In genomic region chr12:11779286-11779685, GRCh38 we compare ENCODE assay signal across 11 cellular contexts.
A peak's percentile ranks its signal among the peaks of the same experiment; 100 is the strongest.
DNase-seq lines count a peak whose midpoint lies in the region; ATAC-seq and TF ChIP-seq lines count a peak whose summit lies in the region.
"Had no signal": no experiment of that assay in that cellular context is flagged by ENCODE, and none has a peak within 500 bp of the region (broad histone marks: within the 10 kb centered on the region; RNA-seq: fewer than 3 reads in every experiment).

No MANE protein-coding gene starts in this region.

- no peak overlapping the region for H3K4me3 ChIP-seq in CD4-positive, CD25-positive, alpha-beta regulatory T cell (ENCODE audit: low read depth, low read length)
- H3K4me3 ChIP-seq in IMR-90 (ENCODE audit: insufficient read depth, low read depth, low read length) (no peak overlapping the region), coronary artery (no peak overlapping the region), neural cell (ENCODE audit: low read length) (peak overlapping the region; percentile 25)
- H3K4me3 ChIP-seq in CD8-positive, alpha-beta T cell (ENCODE audit: low read depth, low read length): no peak overlapping the region

- H4K5ac ChIP-seq in IMR-90 (ENCODE audit: low read depth, low read length): no peak overlapping the region; the same call in 1 of the 2 replicates

- H3K14ac ChIP-seq in IMR-90 (replicated peaks; ENCODE audit: low read depth, low read length): 0 out of 2 replicates have a peak overlapping the region, but pooled peaks have one; percentile 16

- TF ChIP-seq EP300 in neural cell (conservative IDR thresholded peaks at IDR 0.05; ENCODE audit: poor library complexity, severe bottlenecking): peak; percentile 85

- peaks cover 32 to 72% of the 10 kb centered on the region in 2 experiments for H3K79me1 ChIP-seq in IMR-90 (ENCODE audit: low read depth in 1 of 2, low read length in 2 of 2)

- in situ Hi-C loops in IMR-90 (cut with MboI; ENCODE audit: low sequenced_read_pairs): no loop called here

- H3K18ac ChIP-seq in IMR-90 (ENCODE audit: low read depth, low read length): peak overlapping the region; percentile 72; the same call in 1 of the 2 replicates

- H3K27me3 Mint-ChIP-seq in CD4-positive, CD25-positive, alpha-beta regulatory T cell: no peaks in the 10 kb centered on the region
- H3K27me3 Mint-ChIP-seq in CD8-positive, alpha-beta T cell (ENCODE audit: low read depth): no peaks in the 10 kb centered on the region
- H3K27me3 Mint-ChIP-seq: naive thymus-derived CD4-positive, alpha-beta T cell had no signal

- no peak overlapping the region for H2AK9ac ChIP-seq in IMR-90 (replicated peaks; ENCODE audit: low read depth, low read length, poor library complexity)

- ATAC-seq in CD4-positive, CD25-positive, alpha-beta regulatory T cell (ENCODE audit: low read depth in 2 of 2): no peak
- peak; percentile 17; the same call in 1 of the 2 replicates for ATAC-seq in IMR-90 (ENCODE audit: low read depth)
- no peak for ATAC-seq in CD8-positive, alpha-beta T cell
- ATAC-seq: naive thymus-derived CD4-positive, alpha-beta T cell had no signal

- H4K20me1 ChIP-seq in IMR-90 (ENCODE audit: insufficient read depth, low read length): no peaks in the 10 kb centered on the region
- H4K20me1 ChIP-seq in neural cell (ENCODE audit: insufficient read depth): no peaks in the 10 kb centered on the region

- no peak for DNase-seq in CD4-positive, CD25-positive, alpha-beta regulatory T cell
- DNase-seq in IMR-90: peak; percentile 78
- no peak for DNase-seq in coronary artery (ENCODE audit: low spot score)
- DNase-seq in C1 segment of cervical spinal cord (lab: John Stamatoyannopoulos, UW): no peak
- no peak for DNase-seq in CD8-positive, alpha-beta T cell
- no peak for DNase-seq in OCI-M1 (lab: John Stamatoyannopoulos, UW)
- no peak for DNase-seq in DMS79 (lab: John Stamatoyannopoulos, UW)
- DNase-seq: hippocampal formation; naive thymus-derived CD4-positive, alpha-beta T cell; NCI-H526 treated with DMSO at 0.1 percent for 48 hours had no signal

- peak overlapping the region; percentile 28 for H2BK5ac ChIP-seq in IMR-90 (ENCODE audit: low read depth, low read length, poor library complexity, severe bottlenecking)

- intact Hi-C loops in IMR-90 (cut with micrococcal nuclease): no loop called here
- intact Hi-C loops in CD8-positive, alpha-beta T cell (cut with DNase I, micrococcal nuclease): no loop called here

- H3K36me3 ChIP-seq in CD4-positive, CD25-positive, alpha-beta regulatory T cell (ENCODE audit: control insufficient read depth, insufficient read depth, low read length): peaks cover 2% of the 10 kb centered on the region
- H3K36me3 ChIP-seq in IMR-90 (ENCODE audit: control insufficient read depth, insufficient read depth, low read length) (0 out of 2 replicates have a peak, but pooled peaks cover 5% of the 10 kb centered on the region), neural cell (ENCODE audit: insufficient read depth, low read length) (no peaks in the 10 kb centered on the region)
- H3K36me3 ChIP-seq in CD8-positive, alpha-beta T cell (ENCODE audit: insufficient read depth, low read length): no peaks in the 10 kb centered on the region

- H3K56ac ChIP-seq in IMR-90 (ENCODE audit: extremely low read depth, insufficient read depth, low read length): no peak overlapping the region

- no peak overlapping the region for H4K8ac ChIP-seq in IMR-90 (ENCODE audit: low read depth in 2 of 2, low read length in 2 of 2)

- dilution Hi-C loops in IMR-90 (cut with HindIII; ENCODE audit: low sequenced_read_pairs, unreplicated experiment): no loop called here

- TF ChIP-seq CTCF in IMR-90 (conservative IDR thresholded peaks at IDR 0.05; ENCODE audit: low read depth, low read length) (no peak), coronary artery (IDR thresholded peaks at IDR 0.05) (no peak), neural cell (IDR thresholded peaks at IDR 0.05; ENCODE audit: poor library complexity, severe bottlenecking) (no peak)
- TF ChIP-seq CTCF in CD8-positive, alpha-beta T cell (IDR thresholded peaks at IDR 0.05): no peak

- POLR2A ChIA-PET in IMR-90 (lab: Charles Lee; ENCODE audit: unreplicated experiment): no interaction called here
- POLR2A ChIA-PET in CD8-positive, alpha-beta T cell (lab: Charles Lee): interaction anchor here (0.8 kb wide), 1 partner anchor 12 kb away, joined by 3 read pairs; no protein-coding TSS in a partner anchor

- peaks cover 11 to 36% (median 29%) of the 10 kb centered on the region in 4 donors for H3K4me1 Mint-ChIP-seq in CD4-positive, CD25-positive, alpha-beta regulatory T cell
- H3K4me1 Mint-ChIP-seq in CD8-positive, alpha-beta T cell (ENCODE audit: low read depth): peaks cover 5% of the 10 kb centered on the region

- H2BK20ac ChIP-seq in IMR-90 (ENCODE audit: low read depth, low read length): no peak overlapping the region

- H2AFZ ChIP-seq in IMR-90 (replicated peaks; ENCODE audit: low read length, poor library complexity) (no peak overlapping the region), neural cell (ENCODE audit: low read depth, low read length) (no peak overlapping the region)

- peak overlapping the region; percentile 31 for H3K4me2 ChIP-seq in IMR-90 (ENCODE audit: low read depth, low read length)
- H3K4me2 ChIP-seq in neural cell (ENCODE audit: low read length): peak overlapping the region; percentile 18

- no peaks in the 10 kb centered on the region for H3K27me3 ChIP-seq in CD4-positive, CD25-positive, alpha-beta regulatory T cell (ENCODE audit: control insufficient read depth, insufficient read depth, low read length)
- H3K27me3 ChIP-seq in IMR-90 (ENCODE audit: control insufficient read depth, insufficient read depth, low read length) (no peaks in the 10 kb centered on the region), neural cell (ENCODE audit: insufficient read depth, low read depth, low read length) (no peaks in the 10 kb centered on the region)
- no peaks in the 10 kb centered on the region for H3K27me3 ChIP-seq in CD8-positive, alpha-beta T cell (ENCODE audit: insufficient read depth, low read length)

- no peak overlapping the region; the same call in 1 of the 2 replicates for H3K4ac ChIP-seq in IMR-90 (ENCODE audit: low read depth, low read length)

- no peak overlapping the region for H2AK5ac ChIP-seq in IMR-90 (ENCODE audit: low read depth, low read length)

- no peak for TF ChIP-seq POLR2A in IMR-90 (IDR thresholded peaks at IDR 0.05; ENCODE audit: low read depth, low read length)

- H2BK15ac ChIP-seq in IMR-90 (ENCODE audit: low read depth, low read length): no peak overlapping the region

- no peak overlapping the region for H4K91ac ChIP-seq in IMR-90 (ENCODE audit: insufficient read depth, low read depth, low read length)

- BruUV-seq in IMR-90 (replicated peaks; lab: Mats Ljungman, UMichigan): no TSS peak

- CTCF ChIA-PET in IMR-90 (lab: Yijun Ruan, JAX): interaction anchor here (0.5 to 0.9 kb wide), 2 partner anchors 11 to 86 kb away, joined by 3 read pairs; no protein-coding TSS in a partner anchor
- CTCF ChIA-PET in CD8-positive, alpha-beta T cell (lab: Charles Lee): no interaction called here

- no peaks in the 10 kb centered on the region for H3K79me2 ChIP-seq in neural cell (replicated peaks; ENCODE audit: insufficient read depth, low read length)

- no CpG with 5 or more reads among the region's 3 CpGs for WGBS in IMR-90 (ENCODE audit: extremely low coverage in 2 of 2, insufficient read length in 1 of 2), 2 experiments

- no peak overlapping the region for H3K4me3 Mint-ChIP-seq in CD4-positive, CD25-positive, alpha-beta regulatory T cell
- H3K4me3 Mint-ChIP-seq in CD8-positive, alpha-beta T cell: no peak overlapping the region

- no peaks in the 10 kb centered on the region for H3K9me3 ChIP-seq in CD4-positive, CD25-positive, alpha-beta regulatory T cell (ENCODE audit: control insufficient read depth in 2 of 2, low read length in 2 of 2)
- no peaks in the 10 kb centered on the region for H3K9me3 ChIP-seq in IMR-90 (ENCODE audit: control insufficient read depth, insufficient read depth, low read length)
- H3K9me3 ChIP-seq in neural cell (ENCODE audit: low read length): no peaks in the 10 kb centered on the region
- no peaks in the 10 kb centered on the region for H3K9me3 ChIP-seq in CD8-positive, alpha-beta T cell (ENCODE audit: low read length)

- peak overlapping the region in 2 of 3 donors; percentile 45 to 59 for H3K27ac Mint-ChIP-seq in CD4-positive, CD25-positive, alpha-beta regulatory T cell
- no peak overlapping the region for H3K27ac Mint-ChIP-seq in CD8-positive, alpha-beta T cell

- peak overlapping the region; percentile 46; the same call in 1 of the 2 replicates for H3K9ac ChIP-seq in IMR-90 (ENCODE audit: low read depth, low read length)
- peak overlapping the region; percentile 37 for H3K9ac ChIP-seq in neural cell (ENCODE audit: low read length)

- H2BK120ac ChIP-seq in IMR-90 (ENCODE audit: low read depth, low read length): no peak overlapping the region

- no peak for TF ChIP-seq RAD21 in IMR-90 (IDR thresholded peaks at IDR 0.05; ENCODE audit: low read length)
- TF ChIP-seq RAD21 in neural cell (conservative IDR thresholded peaks at IDR 0.05): peak; percentile 25

- H3K9me1 ChIP-seq in IMR-90 (ENCODE audit: insufficient read depth, low read length): peaks cover 20% of the 10 kb centered on the region

- no peaks in the 10 kb centered on the region for H3K9me2 ChIP-seq in neural cell (ENCODE audit: insufficient read depth, low read length)

- H3K4me1 ChIP-seq in CD4-positive, CD25-positive, alpha-beta regulatory T cell (ENCODE audit: control insufficient read depth, insufficient read depth, low read length, poor library complexity, severe bottlenecking): no peaks in the 10 kb centered on the region
- H3K4me1 ChIP-seq in IMR-90 (ENCODE audit: control insufficient read depth, insufficient read depth, low read length): peaks cover 9% of the 10 kb centered on the region; the same call in 1 of the 2 replicates
- H3K4me1 ChIP-seq in CD8-positive, alpha-beta T cell (ENCODE audit: insufficient read depth, low read length): no peaks in the 10 kb centered on the region

- H3K36me3 Mint-ChIP-seq in CD4-positive, CD25-positive, alpha-beta regulatory T cell: peaks cover 11% of the 10 kb centered on the region
- H3K36me3 Mint-ChIP-seq in CD8-positive, alpha-beta T cell: peaks cover 15% of the 10 kb centered on the region

- H3K27ac ChIP-seq in CD4-positive, CD25-positive, alpha-beta regulatory T cell (ENCODE audit: insufficient read depth, low read length, poor library complexity, severe bottlenecking): no peak overlapping the region
- H3K27ac ChIP-seq in IMR-90 (ENCODE audit: insufficient read depth, low read length) (no peak overlapping the region; the same call in 1 of the 2 replicates), coronary artery (peak overlapping the region; percentile 53 to 83), neural cell (ENCODE audit: low read length) (peak overlapping the region; percentile 83)
- H3K27ac ChIP-seq in CD8-positive, alpha-beta T cell (ENCODE audit: low read depth, low read length): no peak overlapping the region

- H3K23ac ChIP-seq in IMR-90 (ENCODE audit: low read depth, low read length): no peak overlapping the region

- H3K9me3 Mint-ChIP-seq in CD4-positive, CD25-positive, alpha-beta regulatory T cell: no peaks in the 10 kb centered on the region
- no peaks in the 10 kb centered on the region for H3K9me3 Mint-ChIP-seq in CD8-positive, alpha-beta T cell
- H3K9me3 Mint-ChIP-seq: naive thymus-derived CD4-positive, alpha-beta T cell had no signal

- peaks cover 5% of the 10 kb centered on the region for H3F3A ChIP-seq in neural cell (ENCODE audit: insufficient read depth, low read length, poor library complexity, severe bottlenecking)

Comparison
In these comparisons a context has a peak if more than half of its experiments do, and no peak if none do; other contexts are left out.
1. H3K27ac ChIP-seq: peak in coronary artery (2 of 2) and neural cell (single experiment); none in CD4-positive, CD25-positive, alpha-beta regulatory T cell (single experiment), IMR-90 (single experiment) and CD8-positive, alpha-beta T cell (single experiment).